In the genomic region with DNA sequence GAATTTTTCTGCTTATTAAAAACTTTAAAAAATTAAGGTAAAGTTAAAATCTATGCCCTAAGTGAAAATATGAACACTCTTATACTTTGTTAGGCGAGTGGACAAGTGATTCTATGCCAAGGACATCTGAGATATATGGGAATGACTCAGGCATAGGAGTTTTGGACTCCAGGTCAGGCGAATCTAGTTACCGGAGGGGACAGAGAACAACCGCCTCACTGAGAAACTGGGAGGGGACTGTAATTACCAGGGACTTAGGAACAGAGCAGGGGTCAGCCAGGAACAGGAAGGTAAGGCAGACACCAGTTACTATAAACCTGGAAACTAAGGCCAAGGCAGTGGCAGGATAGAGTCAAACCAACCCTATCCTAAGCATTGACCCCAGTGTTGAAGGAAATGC, we compare ENCODE assay signal across 29 cellular contexts.
"Had no signal": no experiment of that assay in that cellular context is flagged by ENCODE, and none has a peak within 500 bp of the region (broad histone marks: within the 10 kb centered on the region; RNA-seq: fewer than 3 reads in every experiment).

No MANE protein-coding gene starts in this region.

- H3K4me1 ChIP-seq: ascending aorta, parathyroid adenoma, sigmoid colon had no signal

- H3K36me3 Mint-ChIP-seq: activated naive CD8-positive, alpha-beta T cell; mesothelial cell of epicardium; natural killer cell treated with Interleukin-12 subunit alpha and Interleukin-12 subunit beta and Interleukin-15 and Interleukin-18, amount 100 ng/mL, for 72 hours; stimulated activated naive B cell treated with anti-CD40 and anti-IgM and Interleukin-4, amounts not matched to agents 10 μg/mL and 1 μg/mL and 100 μg/mL, for 72 hours had no signal

- H3K4me3 Mint-ChIP-seq: activated naive CD8-positive, alpha-beta T cell; activated T-cell treated with anti-CD3 and anti-CD28 coated beads, Interleukin-2, amount 50 U/mL, for 4 hours; effector memory CD8-positive, alpha-beta T cell; mesothelial cell of epicardium; natural killer cell treated with Interleukin-12 subunit alpha and Interleukin-12 subunit beta and Interleukin-15 and Interleukin-18, amount 100 ng/mL, for 72 hours; stimulated activated naive B cell treated with anti-CD40 and anti-IgM and Interleukin-4, amounts not matched to agents 10 μg/mL and 1 μg/mL and 100 μg/mL, for 72 hours had no signal

- H3K27ac Mint-ChIP-seq: activated naive CD8-positive, alpha-beta T cell; activated T-helper 2 cell treated with anti-CD3 and anti-CD28 coated beads, Interferon-gamma antibody, Interleukin-2, Interleukin-4, amounts not matched to agents 10 μg/mL and 5 μg/mL and 100 μg/mL, durations not matched to agents 14 hours and 24 hours and 36 hours; effector memory CD8-positive, alpha-beta T cell; mesothelial cell of epicardium; stimulated activated naive B cell treated with anti-CD40 and anti-IgM and Interleukin-4, amounts not matched to agents 10 μg/mL and 1 μg/mL and 100 μg/mL, for 72 hours had no signal

- H3K4me3 ChIP-seq: adrenal gland, ascending aorta, dorsolateral prefrontal cortex, esophagus squamous epithelium, gastrocnemius medialis, left lung, sigmoid colon, vagina had no signal

- ATAC-seq: activated T-cell treated with anti-CD3 and anti-CD28 coated beads, Interleukin-2, amount 50 U/mL, for 4 hours; effector memory CD8-positive, alpha-beta T cell; left lung; natural killer cell treated with Interleukin-12 subunit alpha and Interleukin-12 subunit beta and Interleukin-15 and Interleukin-18, amount 100 ng/mL, for 72 hours; stimulated activated naive B cell treated with anti-CD40 and anti-IgM and Interleukin-4, amounts not matched to agents 10 μg/mL and 1 μg/mL and 100 μg/mL, for 72 hours had no signal

- DNase-seq: activated CD4-positive, alpha-beta T cell treated with anti-CD3 and anti-CD28 coated beads for 1 hour; activated CD8-positive, alpha-beta memory T cell treated with anti-CD3 and anti-CD28 coated beads for 24 hours; activated CD8-positive, alpha-beta memory T cell treated with anti-CD3 and anti-CD28 coated beads, Interleukin-2, amount 50 U/mL, for 4 hours; activated naive CD4-positive, alpha-beta T cell; activated T-cell treated with anti-CD3 and anti-CD28 coated beads, Interleukin-2, amount 50 U/mL, for 4 hours; adrenal gland; brain microvascular endothelial cell; central memory CD4-positive, alpha-beta T cell; dorsolateral prefrontal cortex; effector memory CD8-positive, alpha-beta T cell; esophagus squamous epithelium; gastrocnemius medialis; kidney; left lung; mammary epithelial cell; nucleus accumbens; sigmoid colon; stimulated activated CD4-positive, alpha-beta T cell treated with anti-CD3 and anti-CD28 coated beads, Interleukin-2, amount 100 ng/mL, for 48 hours; stimulated activated CD8-positive, alpha-beta memory T cell treated with anti-CD3 and anti-CD28 coated beads, Interleukin-4, amount 100 ng/mL, for 48 hours; stimulated activated naive B cell treated with anti-CD40 and anti-IgM and Interleukin-4, amounts not matched to agents 10 μg/mL and 1 μg/mL and 100 μg/mL, for 72 hours; T-helper 1 cell; trophoblast cell had no signal

- H3K27me3 Mint-ChIP-seq: activated naive CD8-positive, alpha-beta T cell; effector memory CD8-positive, alpha-beta T cell; stimulated activated naive B cell treated with anti-CD40 and anti-IgM and Interleukin-4, amounts not matched to agents 10 μg/mL and 1 μg/mL and 100 μg/mL, for 72 hours had no signal

- H3K27ac ChIP-seq: brain microvascular endothelial cell, dorsolateral prefrontal cortex, parathyroid adenoma had no signal

- H3K9me3 Mint-ChIP-seq: activated T-cell treated with anti-CD3 and anti-CD28 coated beads, Interleukin-2, amount 50 U/mL, for 4 hours; activated T-helper 2 cell treated with anti-CD3 and anti-CD28 coated beads, Interferon-gamma antibody, Interleukin-2, Interleukin-4, amounts not matched to agents 10 μg/mL and 5 μg/mL and 100 μg/mL, durations not matched to agents 14 hours and 24 hours and 36 hours; effector memory CD8-positive, alpha-beta T cell; mesothelial cell of epicardium; natural killer cell treated with Interleukin-12 subunit alpha and Interleukin-12 subunit beta and Interleukin-15 and Interleukin-18, amount 100 ng/mL, for 72 hours; stimulated activated naive B cell treated with anti-CD40 and anti-IgM and Interleukin-4, amounts not matched to agents 10 μg/mL and 1 μg/mL and 100 μg/mL, for 72 hours had no signal

- H3K9ac ChIP-seq: parathyroid adenoma had no signal

- H3K36me3 ChIP-seq: adrenal gland, ascending aorta, brain microvascular endothelial cell, esophagus squamous epithelium, gastrocnemius medialis, left lung, sigmoid colon, vagina had no signal

- H3K27me3 ChIP-seq: adrenal gland, ascending aorta, brain microvascular endothelial cell, gastrocnemius medialis, left lung, sigmoid colon, vagina had no signal

- H3K9me3 ChIP-seq: adrenal gland, ascending aorta, esophagus squamous epithelium, gastrocnemius medialis, left lung, sigmoid colon, vagina had no signal
